ENCODE assay signal across 1 cellular context in genomic region chr1:40897499-40897898, GRCh38.
TF ChIP-seq lines count a peak whose summit lies in the region.

No MANE protein-coding gene starts in this region.

TF ChIP-seq in SK-N-SH treated with all-trans-retinoic acid at 6 μM for 48 hours, 23 proteins besides CTCF, POLR2A, EP300 and RAD21 (continued from another document):
- TF ChIP-seq CSRNP3 (CRISPR knock-in tag; IDR thresholded peaks at IDR 0.05) (no peak), CSDC2 (CRISPR knock-in tag; IDR thresholded peaks at IDR 0.05) (no peak), ZFP30 (CRISPR knock-in tag; IDR thresholded peaks at IDR 0.05) (no peak), SNAI2 (CRISPR knock-in tag; IDR thresholded peaks at IDR 0.05) (no peak), BACH2 (CRISPR knock-in tag; IDR thresholded peaks at IDR 0.05; ENCODE audit: borderline replicate concordance) (no peak), ZNF70 (CRISPR knock-in tag; IDR thresholded peaks at IDR 0.05) (no peak), ZC3H10 (CRISPR knock-in tag; IDR thresholded peaks at IDR 0.05) (no peak)
